Comparison of ENCODE assay signal across 1 cellular context in genomic region chr6:30508890-30509736, GRCh38.
A peak's percentile ranks its signal among the peaks of the same experiment; 100 is the strongest.
TF ChIP-seq lines count a peak whose summit lies in the region.

No MANE protein-coding gene starts in this region.

TF ChIP-seq in K562, 482 proteins besides CTCF, POLR2A, EP300 and RAD21 (continued from another document and continues in another):
- TF ChIP-seq PHF21A (IDR thresholded peaks at IDR 0.05; ENCODE audit: borderline replicate concordance, low read depth) = no peak
- TF ChIP-seq BRF1 (IDR thresholded peaks at IDR 0.05; ENCODE audit: borderline replicate concordance, extremely low read depth, insufficient read length) = no peak
- TF ChIP-seq, protein P1, sequence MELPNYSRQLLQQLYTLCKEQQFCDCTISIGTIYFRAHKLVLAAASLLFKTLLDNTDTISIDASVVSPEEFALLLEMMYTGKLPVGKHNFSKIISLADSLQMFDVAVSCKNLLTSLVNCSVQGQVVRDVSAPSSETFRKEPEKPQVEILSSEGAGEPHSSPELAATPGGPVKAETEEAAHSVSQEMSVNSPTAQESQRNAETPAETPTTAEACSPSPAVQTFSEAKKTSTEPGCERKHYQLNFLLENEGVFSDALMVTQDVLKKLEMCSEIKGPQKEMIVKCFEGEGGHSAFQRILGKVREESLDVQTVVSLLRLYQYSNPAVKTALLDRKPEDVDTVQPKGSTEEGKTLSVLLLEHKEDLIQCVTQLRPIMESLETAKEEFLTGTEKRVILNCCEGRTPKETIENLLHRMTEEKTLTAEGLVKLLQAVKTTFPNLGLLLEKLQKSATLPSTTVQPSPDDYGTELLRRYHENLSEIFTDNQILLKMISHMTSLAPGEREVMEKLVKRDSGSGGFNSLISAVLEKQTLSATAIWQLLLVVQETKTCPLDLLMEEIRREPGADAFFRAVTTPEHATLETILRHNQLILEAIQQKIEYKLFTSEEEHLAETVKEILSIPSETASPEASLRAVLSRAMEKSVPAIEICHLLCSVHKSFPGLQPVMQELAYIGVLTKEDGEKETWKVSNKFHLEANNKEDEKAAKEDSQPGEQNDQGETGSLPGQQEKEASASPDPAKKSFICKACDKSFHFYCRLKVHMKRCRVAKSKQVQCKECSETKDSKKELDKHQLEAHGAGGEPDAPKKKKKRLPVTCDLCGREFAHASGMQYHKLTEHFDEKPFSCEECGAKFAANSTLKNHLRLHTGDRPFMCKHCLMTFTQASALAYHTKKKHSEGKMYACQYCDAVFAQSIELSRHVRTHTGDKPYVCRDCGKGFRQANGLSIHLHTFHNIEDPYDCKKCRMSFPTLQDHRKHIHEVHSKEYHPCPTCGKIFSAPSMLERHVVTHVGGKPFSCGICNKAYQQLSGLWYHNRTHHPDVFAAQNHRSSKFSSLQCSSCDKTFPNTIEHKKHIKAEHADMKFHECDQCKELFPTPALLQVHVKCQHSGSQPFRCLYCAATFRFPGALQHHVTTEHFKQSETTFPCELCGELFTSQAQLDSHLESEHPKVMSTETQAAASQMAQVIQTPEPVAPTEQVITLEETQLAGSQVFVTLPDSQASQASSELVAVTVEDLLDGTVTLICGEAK (IDR thresholded peaks at IDR 0.05) = peak; percentile 80
- TF ChIP-seq, protein P1 (CRISPR knock-in tag; IDR thresholded peaks at IDR 0.05) = no peak
- TF ChIP-seq CREBBP (IDR thresholded peaks at IDR 0.05; ENCODE audit: low read depth, low read length) = no peak
- TF ChIP-seq PTTG1 (tag; IDR thresholded peaks at IDR 0.05; ENCODE audit: low read depth) = no peak
- TF ChIP-seq ZNF384 (IDR thresholded peaks at IDR 0.05; ENCODE audit: low read depth, low read length) = peak; percentile 90
- no peak for TF ChIP-seq MXI1 (IDR thresholded peaks at IDR 0.05; ENCODE audit: low read depth, low read length)
- no peak for TF ChIP-seq ZNF3 (CRISPR knock-in tag; IDR thresholded peaks at IDR 0.05)
- no peak for TF ChIP-seq NFE2 (IDR thresholded peaks at IDR 0.05; ENCODE audit: low read depth)
- TF ChIP-seq, protein P2, sequence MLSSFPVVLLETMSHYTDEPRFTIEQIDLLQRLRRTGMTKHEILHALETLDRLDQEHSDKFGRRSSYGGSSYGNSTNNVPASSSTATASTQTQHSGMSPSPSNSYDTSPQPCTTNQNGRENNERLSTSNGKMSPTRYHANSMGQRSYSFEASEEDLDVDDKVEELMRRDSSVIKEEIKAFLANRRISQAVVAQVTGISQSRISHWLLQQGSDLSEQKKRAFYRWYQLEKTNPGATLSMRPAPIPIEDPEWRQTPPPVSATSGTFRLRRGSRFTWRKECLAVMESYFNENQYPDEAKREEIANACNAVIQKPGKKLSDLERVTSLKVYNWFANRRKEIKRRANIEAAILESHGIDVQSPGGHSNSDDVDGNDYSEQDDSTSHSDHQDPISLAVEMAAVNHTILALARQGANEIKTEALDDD (IDR thresholded peaks at IDR 0.05) = no peak
- no peak for TF ChIP-seq SIRT6 (IDR thresholded peaks at IDR 0.05; ENCODE audit: low read depth, low read length)
- TF ChIP-seq SMARCB1 (IDR thresholded peaks at IDR 0.05; ENCODE audit: insufficient read length, low read depth) = no peak
- TF ChIP-seq E2F3 (CRISPR knock-in tag; IDR thresholded peaks at IDR 0.05) = no peak
- no peak for TF ChIP-seq MCM3 (IDR thresholded peaks at IDR 0.05)
- no peak for TF ChIP-seq ARID2 (IDR thresholded peaks at IDR 0.05)
- 0 out of 2 replicates have a peak, but pooled peaks have one; percentile 27 for TF ChIP-seq NR4A1 (CRISPR knock-in tag; IDR thresholded peaks at IDR 0.05)
- no peak for TF ChIP-seq NR4A1 (tag; IDR thresholded peaks at IDR 0.05)
- no peak for TF ChIP-seq ZC3H8 (IDR thresholded peaks at IDR 0.05)
- TF ChIP-seq, protein P3, sequence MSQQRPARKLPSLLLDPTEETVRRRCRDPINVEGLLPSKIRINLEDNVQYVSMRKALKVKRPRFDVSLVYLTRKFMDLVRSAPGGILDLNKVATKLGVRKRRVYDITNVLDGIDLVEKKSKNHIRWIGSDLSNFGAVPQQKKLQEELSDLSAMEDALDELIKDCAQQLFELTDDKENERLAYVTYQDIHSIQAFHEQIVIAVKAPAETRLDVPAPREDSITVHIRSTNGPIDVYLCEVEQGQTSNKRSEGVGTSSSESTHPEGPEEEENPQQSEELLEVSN (IDR thresholded peaks at IDR 0.05; ENCODE audit: borderline replicate concordance in 1 of 2, extremely low read depth in 1 of 2, insufficient read depth in 1 of 2, insufficient read length in 1 of 2, low read depth in 1 of 2, low read length in 1 of 2, poor library complexity in 1 of 2, severe bottlenecking in 1 of 2) = no peak
- TF ChIP-seq TAF15 (IDR thresholded peaks at IDR 0.05; ENCODE audit: low read depth, low read length) = no peak
- TF ChIP-seq SP1 (CRISPR knock-in tag; IDR thresholded peaks at IDR 0.05) = no peak
- TF ChIP-seq DIDO1 (tag; IDR thresholded peaks at IDR 0.05; ENCODE audit: low read depth) = no peak
- no peak for TF ChIP-seq SNIP1 (IDR thresholded peaks at IDR 0.05; ENCODE audit: low read depth)
- TF ChIP-seq SAP30 (IDR thresholded peaks at IDR 0.05; ENCODE audit: borderline replicate concordance, insufficient read depth, low read depth, low read length, poor library complexity, severe bottlenecking) = no peak
- TF ChIP-seq POLR3G (IDR thresholded peaks at IDR 0.05; ENCODE audit: extremely low read depth, insufficient read length, insufficient replicate concordance) = no peak
- TF ChIP-seq, protein P4, sequence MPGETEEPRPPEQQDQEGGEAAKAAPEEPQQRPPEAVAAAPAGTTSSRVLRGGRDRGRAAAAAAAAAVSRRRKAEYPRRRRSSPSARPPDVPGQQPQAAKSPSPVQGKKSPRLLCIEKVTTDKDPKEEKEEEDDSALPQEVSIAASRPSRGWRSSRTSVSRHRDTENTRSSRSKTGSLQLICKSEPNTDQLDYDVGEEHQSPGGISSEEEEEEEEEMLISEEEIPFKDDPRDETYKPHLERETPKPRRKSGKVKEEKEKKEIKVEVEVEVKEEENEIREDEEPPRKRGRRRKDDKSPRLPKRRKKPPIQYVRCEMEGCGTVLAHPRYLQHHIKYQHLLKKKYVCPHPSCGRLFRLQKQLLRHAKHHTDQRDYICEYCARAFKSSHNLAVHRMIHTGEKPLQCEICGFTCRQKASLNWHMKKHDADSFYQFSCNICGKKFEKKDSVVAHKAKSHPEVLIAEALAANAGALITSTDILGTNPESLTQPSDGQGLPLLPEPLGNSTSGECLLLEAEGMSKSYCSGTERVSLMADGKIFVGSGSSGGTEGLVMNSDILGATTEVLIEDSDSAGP (CRISPR knock-in tag; IDR thresholded peaks at IDR 0.05) = no peak
- no peak for TF ChIP-seq ZNF282 (CRISPR knock-in tag; IDR thresholded peaks at IDR 0.05)
- TF ChIP-seq ZNF431 (CRISPR knock-in tag; IDR thresholded peaks at IDR 0.05) = no peak
- no peak for TF ChIP-seq RBM15 (IDR thresholded peaks at IDR 0.05; ENCODE audit: insufficient read depth, low read length)
- no peak for TF ChIP-seq ESRRB (CRISPR knock-in tag; IDR thresholded peaks at IDR 0.05; ENCODE audit: borderline replicate concordance)
- no peak for TF ChIP-seq RBM39 (optimal IDR thresholded peaks at IDR 0.05; ENCODE audit: low read depth, low read length)
- no peak for TF ChIP-seq ZNF75A (CRISPR knock-in tag; IDR thresholded peaks at IDR 0.05)
- TF ChIP-seq ZNF57 (CRISPR knock-in tag; IDR thresholded peaks at IDR 0.05) = no peak
- TF ChIP-seq, protein P5, sequence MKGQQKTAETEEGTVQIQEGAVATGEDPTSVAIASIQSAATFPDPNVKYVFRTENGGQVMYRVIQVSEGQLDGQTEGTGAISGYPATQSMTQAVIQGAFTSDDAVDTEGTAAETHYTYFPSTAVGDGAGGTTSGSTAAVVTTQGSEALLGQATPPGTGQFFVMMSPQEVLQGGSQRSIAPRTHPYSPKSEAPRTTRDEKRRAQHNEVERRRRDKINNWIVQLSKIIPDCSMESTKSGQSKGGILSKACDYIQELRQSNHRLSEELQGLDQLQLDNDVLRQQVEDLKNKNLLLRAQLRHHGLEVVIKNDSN (CRISPR knock-in tag; IDR thresholded peaks at IDR 0.05) = no peak
- TF ChIP-seq STAG1 (CRISPR knock-in tag; IDR thresholded peaks at IDR 0.05; ENCODE audit: borderline replicate concordance) = no peak
- TF ChIP-seq FIP1L1 (IDR thresholded peaks at IDR 0.05; ENCODE audit: low read depth, low read length, poor library complexity, severe bottlenecking) = no peak
- TF ChIP-seq, protein P6, sequence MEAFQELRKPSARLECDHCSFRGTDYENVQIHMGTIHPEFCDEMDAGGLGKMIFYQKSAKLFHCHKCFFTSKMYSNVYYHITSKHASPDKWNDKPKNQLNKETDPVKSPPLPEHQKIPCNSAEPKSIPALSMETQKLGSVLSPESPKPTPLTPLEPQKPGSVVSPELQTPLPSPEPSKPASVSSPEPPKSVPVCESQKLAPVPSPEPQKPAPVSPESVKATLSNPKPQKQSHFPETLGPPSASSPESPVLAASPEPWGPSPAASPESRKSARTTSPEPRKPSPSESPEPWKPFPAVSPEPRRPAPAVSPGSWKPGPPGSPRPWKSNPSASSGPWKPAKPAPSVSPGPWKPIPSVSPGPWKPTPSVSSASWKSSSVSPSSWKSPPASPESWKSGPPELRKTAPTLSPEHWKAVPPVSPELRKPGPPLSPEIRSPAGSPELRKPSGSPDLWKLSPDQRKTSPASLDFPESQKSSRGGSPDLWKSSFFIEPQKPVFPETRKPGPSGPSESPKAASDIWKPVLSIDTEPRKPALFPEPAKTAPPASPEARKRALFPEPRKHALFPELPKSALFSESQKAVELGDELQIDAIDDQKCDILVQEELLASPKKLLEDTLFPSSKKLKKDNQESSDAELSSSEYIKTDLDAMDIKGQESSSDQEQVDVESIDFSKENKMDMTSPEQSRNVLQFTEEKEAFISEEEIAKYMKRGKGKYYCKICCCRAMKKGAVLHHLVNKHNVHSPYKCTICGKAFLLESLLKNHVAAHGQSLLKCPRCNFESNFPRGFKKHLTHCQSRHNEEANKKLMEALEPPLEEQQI (IDR thresholded peaks at IDR 0.05) = no peak
- peak; percentile 50; the same call in 1 of the 2 replicates for TF ChIP-seq FOXM1 (IDR thresholded peaks at IDR 0.05; ENCODE audit: low read depth)
- TF ChIP-seq FOXM1 (CRISPR knock-in tag; IDR thresholded peaks at IDR 0.05; ENCODE audit: low read depth) = no peak
- TF ChIP-seq, protein P7, sequence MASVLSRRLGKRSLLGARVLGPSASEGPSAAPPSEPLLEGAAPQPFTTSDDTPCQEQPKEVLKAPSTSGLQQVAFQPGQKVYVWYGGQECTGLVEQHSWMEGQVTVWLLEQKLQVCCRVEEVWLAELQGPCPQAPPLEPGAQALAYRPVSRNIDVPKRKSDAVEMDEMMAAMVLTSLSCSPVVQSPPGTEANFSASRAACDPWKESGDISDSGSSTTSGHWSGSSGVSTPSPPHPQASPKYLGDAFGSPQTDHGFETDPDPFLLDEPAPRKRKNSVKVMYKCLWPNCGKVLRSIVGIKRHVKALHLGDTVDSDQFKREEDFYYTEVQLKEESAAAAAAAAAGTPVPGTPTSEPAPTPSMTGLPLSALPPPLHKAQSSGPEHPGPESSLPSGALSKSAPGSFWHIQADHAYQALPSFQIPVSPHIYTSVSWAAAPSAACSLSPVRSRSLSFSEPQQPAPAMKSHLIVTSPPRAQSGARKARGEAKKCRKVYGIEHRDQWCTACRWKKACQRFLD (CRISPR knock-in tag; IDR thresholded peaks at IDR 0.05) = peak; percentile 81
- TF ChIP-seq SRSF3 (IDR thresholded peaks at IDR 0.05; ENCODE audit: insufficient read depth, low read length) = no peak
- no peak for TF ChIP-seq ASH1L (IDR thresholded peaks at IDR 0.05; ENCODE audit: borderline replicate concordance, low read depth, partially characterized antibody)
- no peak for TF ChIP-seq ZBTB7A (IDR thresholded peaks at IDR 0.05; ENCODE audit: borderline replicate concordance, control insufficient read depth, low read depth, low read length)
- 0 out of 2 replicates have a peak, but pooled peaks have one; percentile 63 for TF ChIP-seq ZNF449 (CRISPR knock-in tag; IDR thresholded peaks at IDR 0.05)
- TF ChIP-seq ZNF134 (CRISPR knock-in tag; conservative IDR thresholded peaks at IDR 0.05) = peak; percentile 47; the same call in 1 of the 2 replicates
- no peak for TF ChIP-seq POLR2G (IDR thresholded peaks at IDR 0.05; ENCODE audit: low read depth, low read length)
- TF ChIP-seq ETV5 (CRISPR knock-in tag; IDR thresholded peaks at IDR 0.05; ENCODE audit: low read depth) = peak; percentile 55; the same call in 1 of the 2 replicates
- peak; percentile 43; the same call in 1 of the 2 replicates for TF ChIP-seq TEAD4 (IDR thresholded peaks at IDR 0.05; ENCODE audit: low read length)
- no peak for TF ChIP-seq TEAD4 (CRISPR knock-in tag; IDR thresholded peaks at IDR 0.05; ENCODE audit: borderline replicate concordance)
- TF ChIP-seq ZNF76 (CRISPR knock-in tag; IDR thresholded peaks at IDR 0.05; ENCODE audit: borderline replicate concordance) = no peak
- no peak for TF ChIP-seq ZNF785 (CRISPR knock-in tag; IDR thresholded peaks at IDR 0.05)
- TF ChIP-seq SIN3A (IDR thresholded peaks at IDR 0.05; ENCODE audit: borderline replicate concordance in 2 of 2, control insufficient read depth in 1 of 2, low read depth in 2 of 2, low read length in 2 of 2) = no peak
